ENCODE assay signal across 15 cellular contexts in the genomic region with DNA sequence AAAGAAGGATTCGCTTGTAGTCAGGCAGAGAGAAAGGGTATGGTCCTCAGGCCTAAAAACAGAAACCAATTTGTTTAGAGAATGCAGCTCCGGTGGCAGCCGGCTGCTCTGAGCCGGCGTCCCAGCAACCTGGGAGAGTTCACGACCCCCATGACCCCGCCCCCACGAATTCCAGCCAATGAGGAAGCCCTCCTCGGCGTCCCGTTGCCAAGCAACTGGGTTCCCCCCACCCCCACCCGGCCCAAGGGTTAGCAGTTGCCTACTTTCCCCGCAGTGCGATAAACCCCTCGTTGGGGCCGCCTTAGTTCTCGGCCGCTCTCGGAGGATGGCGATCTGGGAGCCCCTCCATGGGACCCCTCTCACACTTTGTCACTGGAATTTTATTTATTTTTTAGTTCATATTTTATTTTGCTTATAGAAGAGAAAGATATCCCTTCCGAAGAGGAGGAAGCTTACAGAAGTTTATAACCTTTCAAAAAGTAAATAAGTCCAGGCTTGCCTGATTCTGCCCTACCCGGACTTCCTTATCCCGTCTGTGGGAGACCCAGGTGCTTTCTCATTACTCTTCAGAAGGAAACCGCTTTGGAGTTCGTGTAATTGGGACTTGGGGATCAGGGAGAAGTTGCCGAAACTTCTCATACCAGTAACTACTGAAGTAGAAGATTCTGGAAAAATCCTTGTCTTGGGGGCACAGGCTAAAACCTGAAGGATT. TPM values are rescaled to one million over a fixed set of nuclear protein-coding genes. Genes with fewer than 3 reads are reported as not detected.
DNase-seq lines count a peak whose midpoint lies in the region; ATAC-seq, FAIRE-seq and TF ChIP-seq lines count a peak whose summit lies in the region.
"Had no signal": no experiment of that assay in that cellular context is flagged by ENCODE, and none has a peak within 500 bp of the region (broad histone marks: within the 10 kb centered on the region; RNA-seq: fewer than 3 reads in every experiment).

A gene with protein sequence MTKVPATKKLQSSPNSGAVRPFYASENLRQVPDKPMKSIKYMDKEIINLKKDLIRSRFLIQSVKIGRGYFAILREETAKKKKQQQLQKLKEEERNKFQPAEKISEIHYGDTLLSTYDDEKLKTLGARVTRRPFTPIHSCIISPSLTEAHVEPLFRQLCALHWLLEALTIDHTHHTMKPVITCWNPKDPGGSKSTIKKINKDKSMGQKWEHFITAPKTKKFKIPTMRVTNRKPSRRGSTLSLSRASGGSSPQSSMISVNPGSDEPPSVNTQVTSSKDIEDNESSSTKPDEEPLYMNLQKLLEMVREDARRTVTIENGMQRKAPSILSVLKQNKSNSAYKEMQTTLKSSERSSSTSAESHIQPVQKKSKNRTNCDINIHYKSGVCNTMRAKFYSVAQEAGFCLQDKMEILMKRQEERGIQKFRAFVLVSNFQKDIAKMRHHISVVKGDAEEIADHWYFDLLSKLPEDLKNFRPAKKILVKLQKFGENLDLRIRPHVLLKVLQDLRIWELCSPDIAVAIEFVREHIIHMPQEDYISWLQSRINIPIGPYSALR (plus strand): TSS at position 271 of the 712 bp plus-strand sequence. CDS start 448 bp downstream, outside the sequence.

- H3K4me1 ChIP-seq in BE2C: no peaks in the 10 kb centered on the region
- no peaks in the 10 kb centered on the region for H3K4me1 ChIP-seq in mucosa of rectum (ENCODE audit: control insufficient read depth in 2 of 2, insufficient read depth in 2 of 2, low read length in 2 of 2)
- H3K4me1 ChIP-seq: left ventricle myocardium inferior had no signal

- peak within 1 kb of the TSS in 1 of 2 donors; percentile 48 for H3K9ac ChIP-seq in mucosa of rectum (ENCODE audit: low read depth in 1 of 2, low read length in 2 of 2)

- POLR2A ChIA-PET in HEK293T (lab: Yijun Ruan, JAX): no interaction called here

- H3K27me3 ChIP-seq in BE2C (peaks cover 17% of the 10 kb centered on the region; the same call in 1 of the 2 replicates), mucosa of rectum (ENCODE audit: control insufficient read depth in 2 of 2, insufficient read depth in 2 of 2, low read length in 2 of 2) (peaks cover 0 to 5% of the 10 kb centered on the region in 2 donors)

- no peak for FAIRE-seq in GM12891 (lab: Jason Lieb, UNC)
- FAIRE-seq: endothelial cell of umbilical vein had no signal

- TF ChIP-seq POLR2A in GM12891 (IDR thresholded peaks at IDR 0.05; ENCODE audit: low read depth, low read length): no peak

- ATAC-seq in esophagus mucosa (peak; percentile 79), HG03135 (IDR thresholded peaks at IDR 0.05; ENCODE audit: unreplicated experiment) (no peak)
- ATAC-seq: activated T-cell treated with anti-CD3 and anti-CD28 coated beads, Interleukin-2, amount 50 U/mL, for 4 hours; natural killer cell had no signal

- TF ChIP-seq CTCF in BE2C (IDR thresholded peaks at IDR 0.05; ENCODE audit: low read depth, low read length): no peak

- H3K4me3 ChIP-seq in BE2C (ENCODE audit: low read depth, low read length) (no peak within 1 kb of the TSS), mucosa of rectum (ENCODE audit: low read length in 2 of 2) (peak within 1 kb of the TSS; percentile 48 to 49)
- H3K4me3 ChIP-seq: left ventricle myocardium inferior had no signal

- CTCF ChIA-PET in HEK293T (lab: Yijun Ruan, JAX): interaction anchor here (1.0 kb wide), 1 partner anchor 77 kb away, joined by 5 read pairs; no protein-coding TSS in a partner anchor

- H3K9me3 ChIP-seq in BE2C (no peaks in the 10 kb centered on the region), mucosa of rectum (ENCODE audit: control insufficient read depth in 2 of 2, low read length in 2 of 2) (no peaks in the 10 kb centered on the region)
- H3K9me3 ChIP-seq: left ventricle myocardium inferior had no signal

- H3K36me3 ChIP-seq in BE2C: no peaks in the 10 kb centered on the region
- H3K36me3 ChIP-seq in mucosa of rectum (ENCODE audit: control insufficient read depth in 2 of 2, insufficient read depth in 2 of 2, low read length in 2 of 2): no peaks in the 10 kb centered on the region
- H3K36me3 ChIP-seq: left ventricle myocardium inferior had no signal

- H3K27ac ChIP-seq in mucosa of rectum (ENCODE audit: low read depth in 2 of 2, low read length in 2 of 2): no peak within 1 kb of the TSS
- H3K27ac ChIP-seq: left ventricle myocardium inferior had no signal

- DNase-seq in BE2C (peak; percentile 33), HEK293T (ENCODE audit: extremely low spot score) (peak; percentile 30), GM19238 (ENCODE audit: insufficient read length, low spot score) (no peak), GM03348 (ENCODE audit: low spot score) (no peak), GM12891 (ENCODE audit: insufficient read length, low spot score) (no peak)
- DNase-seq: activated CD4-positive, alpha-beta T cell treated with anti-CD3 and anti-CD28 coated beads, Interleukin-2, amount 10 ng/mL, durations not matched to agents 7 days and 5 days; activated T-cell treated with anti-CD3 and anti-CD28 coated beads, Interleukin-2, amount 50 U/mL, for 4 hours; left ventricle myocardium inferior; MV-4-11; natural killer cell; NCI-H2171 had no signal

TF ChIP-seq in HEK293T, 16 proteins besides CTCF, POLR2A, EP300 and RAD21:
- TF ChIP-seq TARDBP (IDR thresholded peaks at IDR 0.05) (no peak), FOXK2 (IDR thresholded peaks at IDR 0.05) (no peak), ARNT (IDR thresholded peaks at IDR 0.05) (no peak), LEF1 (IDR thresholded peaks at IDR 0.05; ENCODE audit: borderline replicate concordance) (no peak)

TF ChIP-seq in GM12891, 5 proteins besides CTCF, POLR2A, EP300 and RAD21:
- TF ChIP-seq TAF1 (IDR thresholded peaks at IDR 0.05; ENCODE audit: low read depth, low read length) (no peak), POU2F2 (IDR thresholded peaks at IDR 0.05; ENCODE audit: low read depth, low read length) (no peak), PAX5 (IDR thresholded peaks at IDR 0.05; ENCODE audit: insufficient read depth, low read length, severe bottlenecking) (no peak), SPI1 (IDR thresholded peaks at IDR 0.05; ENCODE audit: low read depth, low read length) (no peak)

RNA-seq across cellular contexts. Expression of the gene that starts here (rescaled TPM):
- polyA plus RNA-seq in BE2C (2012; ENCODE audit: insufficient read depth, insufficient read length, low read depth): not detected
- total RNA-seq in esophagus mucosa: 3.5 TPM
- polyA plus RNA-seq in GM12891 (2012; ENCODE audit: low read depth, missing spikeins): not detected
- total RNA-seq: activated CD4-positive, alpha-beta T cell treated with anti-CD3 and anti-CD28 coated beads, Interleukin-2, amount 10 ng/mL, durations not matched to agents 7 days and 5 days; activated T-cell treated with anti-CD3 and anti-CD28 coated beads, Interleukin-2, amount 50 U/mL, for 4 hours; endothelial cell of umbilical vein; left ventricle myocardium inferior; natural killer cell had no signal
- polyA plus RNA-seq: endothelial cell of umbilical vein had no signal

Comparison
In these comparisons a context has a peak if more than half of its experiments do, and no peak if none do; other contexts are left out.
1. DNase-seq: peak in BE2C (single experiment) and HEK293T (single experiment); none in GM19238 (single experiment), GM03348 (single experiment) and GM12891 (single experiment).